Comparison of ENCODE assay signal across 9 cellular contexts in genomic region chr1:2046225-2046917, GRCh38. TPM values are rescaled to one million over a fixed set of nuclear protein-coding genes. Genes with fewer than 3 reads are reported as not detected.
DNase-seq lines count a peak whose midpoint lies in the region; ATAC-seq, FAIRE-seq and TF ChIP-seq lines count a peak whose summit lies in the region.
"Had no signal": no experiment of that assay in that cellular context is flagged by ENCODE, and none has a peak within 500 bp of the region (broad histone marks: within the 10 kb centered on the region; RNA-seq: fewer than 3 reads in every experiment).

No MANE protein-coding gene starts in this region.

- DNase-seq in NCI-H1417 (lab: John Stamatoyannopoulos, UW): peak; percentile 35 to 62 (median 46)
- DNase-seq in NCI-H1417 treated with DMSO at 0.1 percent for 48 hours (lab: John Stamatoyannopoulos, UW): no peak
- DNase-seq in NCI-H526 treated with DMSO at 0.1 percent for 48 hours (lab: John Stamatoyannopoulos, UW): peak; percentile 60
- peak; percentile 28 for DNase-seq in activated T-helper 2 cell treated with anti-CD3 and anti-CD28 coated beads, Interferon-gamma antibody, Interleukin-2, Interleukin-4, amounts not matched to agents 10 μg/mL and 5 μg/mL and 100 μg/mL, durations not matched to agents 14 hours and 24 hours and 36 hours (ENCODE audit: low spot score)
- peak; percentile 51 to 66 for DNase-seq in heart right ventricle
- DNase-seq in small intestine: peak; percentile 81
- no peak for DNase-seq in dedifferentiated amniotic fluid mesenchymal stem cell (ENCODE audit: extremely low spot score)

- peaks cover 10% of the 10 kb centered on the region for H3K4me1 Mint-ChIP-seq in activated T-helper 2 cell treated with anti-CD3 and anti-CD28 coated beads, Interferon-gamma antibody, Interleukin-2, Interleukin-4, amounts not matched to agents 10 μg/mL and 5 μg/mL and 100 μg/mL, durations not matched to agents 14 hours and 24 hours and 36 hours (ENCODE audit: low read depth)

- H3K4me3 Mint-ChIP-seq in activated T-helper 2 cell treated with anti-CD3 and anti-CD28 coated beads, Interferon-gamma antibody, Interleukin-2, Interleukin-4, amounts not matched to agents 10 μg/mL and 5 μg/mL and 100 μg/mL, durations not matched to agents 14 hours and 24 hours and 36 hours (ENCODE audit: low read depth): no peak overlapping the region

- H3K9me3 Mint-ChIP-seq in activated T-helper 2 cell treated with anti-CD3 and anti-CD28 coated beads, Interferon-gamma antibody, Interleukin-2, Interleukin-4, amounts not matched to agents 10 μg/mL and 5 μg/mL and 100 μg/mL, durations not matched to agents 14 hours and 24 hours and 36 hours: no peaks in the 10 kb centered on the region

- no peak for FAIRE-seq in small intestine (lab: Jason Lieb, UNC)

- WGBS in heart right ventricle, 2 donors: 26 to 37% methylated on average over 17 of the region's 17 CpGs
- 25 to 29% (median 27%) methylated on average over 17 of the region's 17 CpGs for WGBS in small intestine, 3 donors

- H3K4me3 ChIP-seq in heart right ventricle (no peak overlapping the region), small intestine (ENCODE audit: low read depth in 1 of 2, low read length in 2 of 2) (peak overlapping the region in 1 of 2 donors; percentile 5)
- H3K4me3 ChIP-seq: skin epidermis had no signal

- H3K27ac ChIP-seq in heart right ventricle (no peak overlapping the region), small intestine (ENCODE audit: low read depth in 1 of 2, low read length in 1 of 2) (peak overlapping the region; percentile 74 to 96)

- no peak overlapping the region for H3K27ac Mint-ChIP-seq in activated T-helper 2 cell treated with anti-CD3 and anti-CD28 coated beads, Interferon-gamma antibody, Interleukin-2, Interleukin-4, amounts not matched to agents 10 μg/mL and 5 μg/mL and 100 μg/mL, durations not matched to agents 14 hours and 24 hours and 36 hours

- peak; percentile 45 to 81 (median 74) for TF ChIP-seq CTCF in heart right ventricle (IDR thresholded peaks at IDR 0.05)

- ATAC-seq in heart right ventricle (peak in 7 of 8 donors; percentile 23 to 67 (median 42)), GM19324 (IDR thresholded peaks at IDR 0.05; ENCODE audit: low FRiP score, unreplicated experiment) (no peak)

- H3K4me1 ChIP-seq in heart right ventricle: peaks cover 14 to 34% (median 23%) of the 10 kb centered on the region in 9 donors
- peaks cover 4 to 6% of the 10 kb centered on the region in 2 donors for H3K4me1 ChIP-seq in small intestine (ENCODE audit: control insufficient read depth in 2 of 2, insufficient read depth in 1 of 2, low read depth in 1 of 2, low read length in 1 of 2)

- no peaks in the 10 kb centered on the region for H3K36me3 Mint-ChIP-seq in activated T-helper 2 cell treated with anti-CD3 and anti-CD28 coated beads, Interferon-gamma antibody, Interleukin-2, Interleukin-4, amounts not matched to agents 10 μg/mL and 5 μg/mL and 100 μg/mL, durations not matched to agents 14 hours and 24 hours and 36 hours (ENCODE audit: low read depth)

- intact Hi-C loops in activated T-helper 2 cell treated with anti-CD3 and anti-CD28 coated beads, Interferon-gamma antibody, Interleukin-2, Interleukin-4, amounts not matched to agents 10 μg/mL and 5 μg/mL and 100 μg/mL, durations not matched to agents 14 hours and 24 hours and 36 hours (cut with micrococcal nuclease): loop anchor here (5.0 kb wide), 1 partner anchor 104 kb away; no protein-coding TSS in a partner anchor
- intact Hi-C loops in heart right ventricle (cut with DNase I): loop anchor here in 9 of 10 donors (1.0 to 10.0 kb wide), 6 partner anchors 24 to 104 kb away; no protein-coding TSS in a partner anchor

- peaks cover 29% of the 10 kb centered on the region for H3K27me3 Mint-ChIP-seq in activated T-helper 2 cell treated with anti-CD3 and anti-CD28 coated beads, Interferon-gamma antibody, Interleukin-2, Interleukin-4, amounts not matched to agents 10 μg/mL and 5 μg/mL and 100 μg/mL, durations not matched to agents 14 hours and 24 hours and 36 hours (ENCODE audit: low read depth)

- H3K9me3 ChIP-seq in heart right ventricle (no peaks in the 10 kb centered on the region), small intestine (ENCODE audit: control insufficient read depth, low read depth) (no peaks in the 10 kb centered on the region)

- peaks cover 0 to 64% (median 57%) of the 10 kb centered on the region in 7 donors for H3K27me3 ChIP-seq in heart right ventricle
- H3K27me3 ChIP-seq in small intestine (ENCODE audit: control insufficient read depth in 2 of 2, insufficient read depth in 2 of 2, low read length in 2 of 2): peaks cover 0 to 2% of the 10 kb centered on the region in 2 donors

- no peaks in the 10 kb centered on the region for H3K36me3 ChIP-seq in heart right ventricle
- H3K36me3 ChIP-seq in small intestine (ENCODE audit: control insufficient read depth in 2 of 2, insufficient read depth in 2 of 2, low read length in 2 of 2): no peaks in the 10 kb centered on the region

RNA-seq across cellular contexts. Expression of gene PRKCZ, which starts 3.8 kb away (rescaled TPM):
- 3.6 and 4.5 TPM in 2 replicates for total RNA-seq in activated T-helper 2 cell treated with anti-CD3 and anti-CD28 coated beads, Interferon-gamma antibody, Interleukin-2, Interleukin-4, amounts not matched to agents 10 μg/mL and 5 μg/mL and 100 μg/mL, durations not matched to agents 14 hours and 24 hours and 36 hours
- 10 to 100 TPM in 9 of 10 donors, 1 to 10 TPM in 1; 8.4 to 17.8 (median 14.2) TPM for total RNA-seq in heart right ventricle
- 10 to 100 TPM; 14.6 to 18.4 TPM for polyA plus RNA-seq in heart right ventricle
- polyA plus RNA-seq in small intestine: 100 to 1,000 TPM in 2 of 3 donors, 10 to 100 TPM in 1; 44.2 to 252 (median 206) TPM

RNA-seq across cellular contexts. Expression of gene GABRD, which starts 27.2 kb away (rescaled TPM):
- total RNA-seq in activated T-helper 2 cell treated with anti-CD3 and anti-CD28 coated beads, Interferon-gamma antibody, Interleukin-2, Interleukin-4, amounts not matched to agents 10 μg/mL and 5 μg/mL and 100 μg/mL, durations not matched to agents 14 hours and 24 hours and 36 hours: not detected in 2 replicates
- total RNA-seq in heart right ventricle: 1 to 10 TPM in 1 of 10 donors, under 1 TPM in 7, not detected in 2; 0.30 to 1.1 (median 0.44) TPM
- polyA plus RNA-seq in heart right ventricle: 1 to 10 TPM in 1 of 2 donors, under 1 TPM in 1; 0.87 to 1.0 TPM
- polyA plus RNA-seq in small intestine: under 1 TPM in 1 of 3 donors, not detected in 2; 0.55 TPM

RNA-seq across cellular contexts. Expression of gene CFAP74, which starts 42.8 kb away (rescaled TPM):
- not detected in 2 replicates for total RNA-seq in activated T-helper 2 cell treated with anti-CD3 and anti-CD28 coated beads, Interferon-gamma antibody, Interleukin-2, Interleukin-4, amounts not matched to agents 10 μg/mL and 5 μg/mL and 100 μg/mL, durations not matched to agents 14 hours and 24 hours and 36 hours
- total RNA-seq in heart right ventricle: not detected
- under 1 TPM in 1 of 2 donors, not detected in 1; 0.03 TPM for polyA plus RNA-seq in heart right ventricle
- polyA plus RNA-seq in small intestine: under 1 TPM in 1 of 3 donors, not detected in 2; 0.06 TPM

Comparison
In these comparisons a context has a peak if more than half of its experiments do, and no peak if none do; other contexts are left out.
1. DNase-seq: peak in NCI-H1417 (3 of 3), NCI-H526 treated with DMSO at 0.1 percent for 48 hours (single experiment), activated T-helper 2 cell treated with anti-CD3 and anti-CD28 coated beads, Interferon-gamma antibody, Interleukin-2, Interleukin-4, amounts not matched to agents 10 μg/mL and 5 μg/mL and 100 μg/mL, durations not matched to agents 14 hours and 24 hours and 36 hours (single experiment), heart right ventricle (2 of 2) and small intestine (single experiment); none in NCI-H1417 treated with DMSO at 0.1 percent for 48 hours (single experiment) and dedifferentiated amniotic fluid mesenchymal stem cell (single experiment).
2. H3K27ac ChIP-seq: peak in small intestine (2 of 2); none in heart right ventricle (0 of 10).